Comparison of ENCODE assay signal across 1 cellular context in genomic region chr1:201026746-201027145, GRCh38.
TF ChIP-seq lines count a peak whose summit lies in the region.

No MANE protein-coding gene starts in this region.

TF ChIP-seq in K562, 482 proteins besides CTCF, POLR2A, EP300 and RAD21 (continued from another document):
- TF ChIP-seq, protein P1, sequence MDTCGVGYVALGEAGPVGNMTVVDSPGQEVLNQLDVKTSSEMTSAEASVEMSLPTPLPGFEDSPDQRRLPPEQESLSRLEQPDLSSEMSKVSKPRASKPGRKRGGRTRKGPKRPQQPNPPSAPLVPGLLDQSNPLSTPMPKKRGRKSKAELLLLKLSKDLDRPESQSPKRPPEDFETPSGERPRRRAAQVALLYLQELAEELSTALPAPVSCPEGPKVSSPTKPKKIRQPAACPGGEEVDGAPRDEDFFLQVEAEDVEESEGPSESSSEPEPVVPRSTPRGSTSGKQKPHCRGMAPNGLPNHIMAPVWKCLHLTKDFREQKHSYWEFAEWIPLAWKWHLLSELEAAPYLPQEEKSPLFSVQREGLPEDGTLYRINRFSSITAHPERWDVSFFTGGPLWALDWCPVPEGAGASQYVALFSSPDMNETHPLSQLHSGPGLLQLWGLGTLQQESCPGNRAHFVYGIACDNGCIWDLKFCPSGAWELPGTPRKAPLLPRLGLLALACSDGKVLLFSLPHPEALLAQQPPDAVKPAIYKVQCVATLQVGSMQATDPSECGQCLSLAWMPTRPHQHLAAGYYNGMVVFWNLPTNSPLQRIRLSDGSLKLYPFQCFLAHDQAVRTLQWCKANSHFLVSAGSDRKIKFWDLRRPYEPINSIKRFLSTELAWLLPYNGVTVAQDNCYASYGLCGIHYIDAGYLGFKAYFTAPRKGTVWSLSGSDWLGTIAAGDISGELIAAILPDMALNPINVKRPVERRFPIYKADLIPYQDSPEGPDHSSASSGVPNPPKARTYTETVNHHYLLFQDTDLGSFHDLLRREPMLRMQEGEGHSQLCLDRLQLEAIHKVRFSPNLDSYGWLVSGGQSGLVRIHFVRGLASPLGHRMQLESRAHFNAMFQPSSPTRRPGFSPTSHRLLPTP (IDR thresholded peaks at IDR 0.05; ENCODE audit: borderline replicate concordance, extremely low read depth, insufficient read length) = no peak
- TF ChIP-seq KLF6 (CRISPR knock-in tag; IDR thresholded peaks at IDR 0.05; ENCODE audit: borderline replicate concordance) (no peak), ZNF583 (CRISPR knock-in tag; IDR thresholded peaks at IDR 0.05) (no peak), FOXA1 (IDR thresholded peaks at IDR 0.05; ENCODE audit: borderline replicate concordance) (no peak), PCBP2 (IDR thresholded peaks at IDR 0.05; ENCODE audit: low read depth, low read length, poor library complexity, severe bottlenecking) (no peak), SPI1 (IDR thresholded peaks at IDR 0.05; ENCODE audit: borderline replicate concordance, low read depth, low read length) (peak; percentile 99), KAT8 (IDR thresholded peaks at IDR 0.05; ENCODE audit: low read depth) (no peak), NRF1 (conservative IDR thresholded peaks at IDR 0.05 in 1 of 2, IDR thresholded peaks at IDR 0.05 in 1 of 2) (0 out of 4 replicates have a peak, but pooled peaks of 1 of the 2 experiments have one; percentile 24), ZBTB40 (IDR thresholded peaks at IDR 0.05) (no peak), ZBTB40 (CRISPR knock-in tag; IDR thresholded peaks at IDR 0.05) (no peak)
- TF ChIP-seq, protein P2, sequence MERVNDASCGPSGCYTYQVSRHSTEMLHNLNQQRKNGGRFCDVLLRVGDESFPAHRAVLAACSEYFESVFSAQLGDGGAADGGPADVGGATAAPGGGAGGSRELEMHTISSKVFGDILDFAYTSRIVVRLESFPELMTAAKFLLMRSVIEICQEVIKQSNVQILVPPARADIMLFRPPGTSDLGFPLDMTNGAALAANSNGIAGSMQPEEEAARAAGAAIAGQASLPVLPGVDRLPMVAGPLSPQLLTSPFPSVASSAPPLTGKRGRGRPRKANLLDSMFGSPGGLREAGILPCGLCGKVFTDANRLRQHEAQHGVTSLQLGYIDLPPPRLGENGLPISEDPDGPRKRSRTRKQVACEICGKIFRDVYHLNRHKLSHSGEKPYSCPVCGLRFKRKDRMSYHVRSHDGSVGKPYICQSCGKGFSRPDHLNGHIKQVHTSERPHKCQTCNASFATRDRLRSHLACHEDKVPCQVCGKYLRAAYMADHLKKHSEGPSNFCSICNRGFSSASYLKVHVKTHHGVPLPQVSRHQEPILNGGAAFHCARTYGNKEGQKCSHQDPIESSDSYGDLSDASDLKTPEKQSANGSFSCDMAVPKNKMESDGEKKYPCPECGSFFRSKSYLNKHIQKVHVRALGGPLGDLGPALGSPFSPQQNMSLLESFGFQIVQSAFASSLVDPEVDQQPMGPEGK (CRISPR knock-in tag; IDR thresholded peaks at IDR 0.05; ENCODE audit: borderline replicate concordance) = no peak
